ENCODE assay signal across 27 cellular contexts in genomic region chr17:75349589-75349988, GRCh38. TPM values are rescaled to one million over a fixed set of nuclear protein-coding genes. Genes with fewer than 3 reads are reported as not detected.
DNase-seq lines count a peak whose midpoint lies in the region; ATAC-seq lines count a peak whose summit lies in the region.
"Had no signal": no experiment of that assay in that cellular context is flagged by ENCODE, and none has a peak within 500 bp of the region (broad histone marks: within the 10 kb centered on the region; RNA-seq: fewer than 3 reads in every experiment).

No MANE protein-coding gene starts in this region.

- H3K27ac Mint-ChIP-seq in activated naive CD4-positive, alpha-beta T cell treated with anti-CD3 and anti-CD28 coated beads, Interleukin-2, amount 50 U/mL, for 24 hours, result peak overlapping the region; percentile 88
- peak overlapping the region; percentile 2 for H3K27ac Mint-ChIP-seq in central memory CD8-positive, alpha-beta T cell (ENCODE audit: low read depth)
- peak overlapping the region; percentile 56 for H3K27ac Mint-ChIP-seq in stimulated activated naive B cell treated with anti-CD40 and anti-IgM and Interleukin-4, amounts not matched to agents 10 μg/mL and 1 μg/mL and 100 μg/mL, for 72 hours
- H3K27ac Mint-ChIP-seq: dendritic cell treated with granulocyte-macrophage colony-stimulating factor and Interleukin-4, amounts not matched to agents 40 ng/mL and 50 ng/mL, for 4 days had no signal

- peaks cover 2% of the 10 kb centered on the region for H3K36me3 Mint-ChIP-seq in activated naive CD4-positive, alpha-beta T cell treated with anti-CD3 and anti-CD28 coated beads, Interleukin-2, amount 50 U/mL, for 24 hours
- H3K36me3 Mint-ChIP-seq in central memory CD8-positive, alpha-beta T cell (ENCODE audit: insufficient read depth), result peaks cover 5% of the 10 kb centered on the region
- peaks cover 27 to 43% of the 10 kb centered on the region in 2 donors for H3K36me3 Mint-ChIP-seq in stimulated activated naive B cell treated with anti-CD40 and anti-IgM and Interleukin-4, amounts not matched to agents 10 μg/mL and 1 μg/mL and 100 μg/mL, for 72 hours

- no peaks in the 10 kb centered on the region for H3K9me3 ChIP-seq in MG63
- H3K9me3 ChIP-seq: neutrophil, prostate gland, upper lobe of right lung had no signal

- peaks cover 78% of the 10 kb centered on the region for H3K4me1 Mint-ChIP-seq in activated naive CD4-positive, alpha-beta T cell treated with anti-CD3 and anti-CD28 coated beads, Interleukin-2, amount 50 U/mL, for 24 hours
- H3K4me1 Mint-ChIP-seq in central memory CD8-positive, alpha-beta T cell, result peaks cover 61% of the 10 kb centered on the region
- peaks cover 61 to 83% of the 10 kb centered on the region in 2 donors for H3K4me1 Mint-ChIP-seq in stimulated activated naive B cell treated with anti-CD40 and anti-IgM and Interleukin-4, amounts not matched to agents 10 μg/mL and 1 μg/mL and 100 μg/mL, for 72 hours

- no peak overlapping the region for H3K4me3 ChIP-seq in MG63
- H3K4me3 ChIP-seq: A549, prostate gland, SK-N-MC, upper lobe of right lung had no signal

- H3K27me3 Mint-ChIP-seq in activated naive CD4-positive, alpha-beta T cell treated with anti-CD3 and anti-CD28 coated beads, Interleukin-2, amount 50 U/mL, for 24 hours, result no peaks in the 10 kb centered on the region
- no peaks in the 10 kb centered on the region for H3K27me3 Mint-ChIP-seq in central memory CD8-positive, alpha-beta T cell
- H3K27me3 Mint-ChIP-seq in stimulated activated naive B cell treated with anti-CD40 and anti-IgM and Interleukin-4, amounts not matched to agents 10 μg/mL and 1 μg/mL and 100 μg/mL, for 72 hours, result no peaks in the 10 kb centered on the region
- H3K27me3 Mint-ChIP-seq: dendritic cell treated with granulocyte-macrophage colony-stimulating factor and Interleukin-4, amounts not matched to agents 40 ng/mL and 50 ng/mL, for 4 days had no signal

- H3K4me3 Mint-ChIP-seq in activated naive CD4-positive, alpha-beta T cell treated with anti-CD3 and anti-CD28 coated beads, Interleukin-2, amount 50 U/mL, for 24 hours, result peak overlapping the region; percentile 11
- no peak overlapping the region for H3K4me3 Mint-ChIP-seq in central memory CD8-positive, alpha-beta T cell
- peak overlapping the region; percentile 25 to 30 for H3K4me3 Mint-ChIP-seq in stimulated activated naive B cell treated with anti-CD40 and anti-IgM and Interleukin-4, amounts not matched to agents 10 μg/mL and 1 μg/mL and 100 μg/mL, for 72 hours
- H3K4me3 Mint-ChIP-seq: dendritic cell treated with granulocyte-macrophage colony-stimulating factor and Interleukin-4, amounts not matched to agents 40 ng/mL and 50 ng/mL, for 4 days had no signal

- peaks cover 4% of the 10 kb centered on the region; the same call in 1 of the 2 replicates for H3K36me3 ChIP-seq in MG63
- H3K36me3 ChIP-seq: neutrophil, prostate gland, upper lobe of right lung, WERI-Rb-1 had no signal

- DNase-seq in activated naive CD4-positive, alpha-beta T cell (lab: John Stamatoyannopoulos, UW), result no peak
- DNase-seq in MG63 (peak; percentile 22), SK-N-DZ (ENCODE audit: low spot score) (no peak), hippocampal formation (lab: John Stamatoyannopoulos, UW) (no peak)
- no peak for DNase-seq in central memory CD8-positive, alpha-beta T cell (ENCODE audit: low spot score in 2 of 2)
- DNase-seq in stimulated activated naive B cell treated with anti-CD40 and anti-IgM and Interleukin-4, amounts not matched to agents 10 μg/mL and 1 μg/mL and 100 μg/mL, for 72 hours, result no peak
- DNase-seq: activated effector memory CD4-positive, alpha-beta T cell treated with anti-CD3 and anti-CD28 coated beads, Interleukin-2, amount 50 U/mL, for 16 hours; amniotic stem cell; Calu3; H7; islet precursor cell; NCI-H1092 treated with DMSO at 0.1 percent for 48 hours; NCI-H187 treated with DMSO at 0.1 percent for 48 hours; NCI-H526 treated with DMSO at 0.1 percent for 48 hours; RPMI8226; stimulated activated CD8-positive, alpha-beta memory T cell treated with anti-CD3 and anti-CD28 coated beads, Interleukin-4, amount 100 ng/mL, for 48 hours; T-helper 9 cell; upper lobe of right lung; WERI-Rb-1 had no signal

- H3K9me3 Mint-ChIP-seq in activated naive CD4-positive, alpha-beta T cell treated with anti-CD3 and anti-CD28 coated beads, Interleukin-2, amount 50 U/mL, for 24 hours, result no peaks in the 10 kb centered on the region
- H3K9me3 Mint-ChIP-seq in central memory CD8-positive, alpha-beta T cell, result no peaks in the 10 kb centered on the region
- no peaks in the 10 kb centered on the region for H3K9me3 Mint-ChIP-seq in stimulated activated naive B cell treated with anti-CD40 and anti-IgM and Interleukin-4, amounts not matched to agents 10 μg/mL and 1 μg/mL and 100 μg/mL, for 72 hours
- H3K9me3 Mint-ChIP-seq: dendritic cell treated with granulocyte-macrophage colony-stimulating factor and Interleukin-4, amounts not matched to agents 40 ng/mL and 50 ng/mL, for 4 days had no signal

- H3K27me3 ChIP-seq in MG63, result no peaks in the 10 kb centered on the region
- H3K27me3 ChIP-seq: neutrophil, upper lobe of right lung had no signal

- no peak for ATAC-seq in central memory CD8-positive, alpha-beta T cell (replicated peaks; ENCODE audit: extremely low read depth, poor library complexity, severe bottlenecking)
- no peak for ATAC-seq in stimulated activated naive B cell treated with anti-CD40 and anti-IgM and Interleukin-4, amounts not matched to agents 10 μg/mL and 1 μg/mL and 100 μg/mL, for 72 hours (replicated peaks)
- no peak for ATAC-seq in GM21367 (IDR thresholded peaks at IDR 0.05; ENCODE audit: unreplicated experiment)
- ATAC-seq: A549, HepG2, upper lobe of right lung had no signal

RNA-seq across cellular contexts. Expression of gene GRB2, which starts 55.9 kb away (rescaled TPM):
- total RNA-seq in MG63 (2014; rRNA removed; shearing (Covaris generic); ENCODE audit: low replicate concordance), result 110 and 134 TPM in 2 replicates
- 115 and 116 TPM in 2 replicates for polyA plus RNA-seq in SK-N-DZ (2014; cell fraction: cytosol; rRNA removed)
- 37.0 and 61.0 TPM in 2 replicates for polyA plus RNA-seq in SK-N-DZ (2014; cell fraction: nucleus; rRNA removed)

Comparison
In these comparisons a context has a peak if more than half of its experiments do, and no peak if none do; other contexts are left out.
1. H3K27ac Mint-ChIP-seq: peak in every context shown above with its lines; median percentile 88 in activated naive CD4-positive, alpha-beta T cell treated with anti-CD3 and anti-CD28 coated beads, Interleukin-2, amount 50 U/mL, for 24 hours; 56 in stimulated activated naive B cell treated with anti-CD40 and anti-IgM and Interleukin-4, amounts not matched to agents 10 μg/mL and 1 μg/mL and 100 μg/mL, for 72 hours; 2 in central memory CD8-positive, alpha-beta T cell.